1 cellular context compared by ENCODE assay signal in the genomic region with DNA sequence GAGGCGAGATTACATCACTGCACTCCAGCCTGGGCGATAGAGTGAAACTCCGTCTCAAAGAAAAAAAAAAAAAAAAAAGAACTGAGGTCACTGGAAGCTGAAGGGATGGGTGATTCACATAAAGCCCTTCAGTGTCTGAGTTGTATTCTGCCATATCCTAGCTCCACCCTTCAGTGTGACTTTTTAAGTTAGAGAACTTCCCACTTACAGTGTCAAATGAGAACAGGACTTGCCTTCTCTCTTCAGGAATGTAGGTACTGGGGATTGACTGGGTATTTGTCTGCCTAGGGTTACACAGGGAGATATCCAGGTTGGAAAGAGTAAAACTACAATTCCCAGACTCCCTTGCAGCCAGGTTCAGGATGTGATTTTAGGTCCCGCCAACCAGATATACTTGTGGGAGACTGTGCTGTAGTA.
TF ChIP-seq lines count a peak whose summit lies in the region.

No MANE protein-coding gene starts in this region.

TF ChIP-seq in K562, 482 proteins besides CTCF, POLR2A, EP300 and RAD21:
- TF ChIP-seq HCFC1 (IDR thresholded peaks at IDR 0.05; ENCODE audit: low read depth, low read length), result peak; percentile 32; the same call in 1 of the 2 replicates
- TF ChIP-seq, protein P1, sequence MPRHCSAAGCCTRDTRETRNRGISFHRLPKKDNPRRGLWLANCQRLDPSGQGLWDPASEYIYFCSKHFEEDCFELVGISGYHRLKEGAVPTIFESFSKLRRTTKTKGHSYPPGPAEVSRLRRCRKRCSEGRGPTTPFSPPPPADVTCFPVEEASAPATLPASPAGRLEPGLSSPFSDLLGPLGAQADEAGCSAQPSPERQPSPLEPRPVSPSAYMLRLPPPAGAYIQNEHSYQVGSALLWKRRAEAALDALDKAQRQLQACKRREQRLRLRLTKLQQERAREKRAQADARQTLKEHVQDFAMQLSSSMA (CRISPR knock-in tag; IDR thresholded peaks at IDR 0.05), result no peak
- no peak for TF ChIP-seq ZNF217 (CRISPR knock-in tag; IDR thresholded peaks at IDR 0.05)
